26 cellular contexts compared by ENCODE assay signal in the genomic region with DNA sequence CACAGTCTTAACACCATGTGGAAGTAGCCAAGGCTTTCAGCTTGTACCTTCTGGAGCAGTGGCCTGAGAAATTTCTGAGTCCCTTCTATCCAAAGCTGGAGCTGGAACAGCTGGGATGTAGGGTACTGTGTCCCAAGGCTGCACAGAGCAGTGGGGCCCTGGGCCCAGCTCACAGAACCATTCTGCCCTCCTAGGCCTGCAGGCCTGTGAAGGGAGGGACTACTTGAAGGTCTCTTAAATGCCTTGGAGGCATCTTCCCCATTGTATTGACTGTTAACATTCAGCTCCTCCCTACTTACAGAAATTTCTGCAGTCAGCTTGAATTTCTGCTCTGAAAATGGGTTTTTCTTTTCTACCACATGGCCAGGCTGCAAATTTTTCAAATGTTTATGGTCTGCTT.
DNase-seq lines count a peak whose midpoint lies in the region; ATAC-seq, FAIRE-seq and TF ChIP-seq lines count a peak whose summit lies in the region.
"Had no signal": no experiment of that assay in that cellular context is flagged by ENCODE, and none has a peak within 500 bp of the region (broad histone marks: within the 10 kb centered on the region; RNA-seq: fewer than 3 reads in every experiment).

No MANE protein-coding gene starts in this region.

- ATAC-seq in K562 (no peak), GM18861 (IDR thresholded peaks at IDR 0.05; ENCODE audit: unreplicated experiment) (no peak), HG02870 (IDR thresholded peaks at IDR 0.05; ENCODE audit: unreplicated experiment) (no peak), lower lobe of right lung (no peak)
- ATAC-seq: GM12878 had no signal

- no peak overlapping the region for H3K4me2 ChIP-seq in K562 (ENCODE audit: insufficient read depth, low read length)
- H3K4me2 ChIP-seq in mesendoderm (ENCODE audit: low read length), result no peak overlapping the region
- H3K4me2 ChIP-seq: BLaER1 had no signal

- TF ChIP-seq EP300 in K562 (IDR thresholded peaks at IDR 0.05; ENCODE audit: low read length), result no peak

- H3K9me3 ChIP-seq in K562 (replicated peaks; ENCODE audit: control insufficient read depth, insufficient read depth, low read depth, low read length) (no peaks in the 10 kb centered on the region), lower lobe of right lung (peaks cover 6% of the 10 kb centered on the region)
- H3K9me3 ChIP-seq: BE2C had no signal

- H4K8ac ChIP-seq in mesendoderm (ENCODE audit: low read depth, low read length), result no peak overlapping the region

- no peak overlapping the region for H2AFZ ChIP-seq in K562 (ENCODE audit: low read depth, low read length)

- H2BK5ac ChIP-seq in mesendoderm (ENCODE audit: low read length), result no peak overlapping the region

- no peak for DNase-seq in K562 (ENCODE audit: extremely low read depth in 1 of 4, low spot score in 3 of 4)
- DNase-seq in mesendoderm, result peak; percentile 15
- DNase-seq in lower lobe of right lung, result no peak
- DNase-seq: 8988T; ACHN; BE2C; C1 segment of cervical spinal cord; CD4-positive, alpha-beta memory T cell; CD4-positive, CD25-positive, alpha-beta regulatory T cell; CD8-positive, alpha-beta memory T cell; COR-L47; DMS 273 treated with DMSO at 0.1 percent for 48 hours; DMS153; DMS53; DMS79; DND-41; EL; GDM1 had no signal

- no peaks in the 10 kb centered on the region for H3K79me1 ChIP-seq in mesendoderm (ENCODE audit: low read length)

- H4K20me1 ChIP-seq in K562 (replicated peaks; ENCODE audit: control insufficient read depth, insufficient read depth, low read length), result no peaks in the 10 kb centered on the region
- H4K20me1 ChIP-seq: BLaER1 had no signal

- POLR2A ChIA-PET in K562 (lab: Yijun Ruan, JAX), result no interaction called here

- H3K36me3 ChIP-seq in K562 (ENCODE audit: control insufficient read depth, insufficient read depth, low read length), result no peaks in the 10 kb centered on the region
- H3K36me3 ChIP-seq in mesendoderm (ENCODE audit: control insufficient read depth, insufficient read depth, low read length), result no peaks in the 10 kb centered on the region
- H3K36me3 ChIP-seq in lower lobe of right lung, result no peaks in the 10 kb centered on the region
- H3K36me3 ChIP-seq: BE2C, BLaER1 had no signal

- H3K9me1 ChIP-seq in K562 (ENCODE audit: control insufficient read depth, insufficient read depth, low read length), result no peaks in the 10 kb centered on the region

- intact Hi-C loops in K562 (cut with micrococcal nuclease) (no loop called here), lower lobe of right lung (cut with DNase I) (no loop called here)

- no peak overlapping the region for H2BK120ac ChIP-seq in mesendoderm (ENCODE audit: low read depth, low read length)

- no peak for FAIRE-seq in K562 (lab: Jason Lieb, UNC)
- FAIRE-seq: A204.1, GM12878, GM12892, GM18507, GM19239 had no signal

- H3K9ac ChIP-seq in K562 (ENCODE audit: insufficient read depth in 1 of 2, low read depth in 2 of 2, low read length in 2 of 2) (no peak overlapping the region), mesendoderm (ENCODE audit: low read length) (no peak overlapping the region)
- H3K9ac ChIP-seq: BLaER1 had no signal

- H3K79me2 ChIP-seq in K562 (ENCODE audit: control insufficient read depth, insufficient read depth, low read length) (no peaks in the 10 kb centered on the region), mesendoderm (ENCODE audit: control insufficient read depth, insufficient read depth, low read length) (no peaks in the 10 kb centered on the region)

- no TSS peak for BruUV-seq in K562 (replicated peaks; lab: Mats Ljungman, UMichigan)

- H3K4me3 ChIP-seq in K562 (no peak overlapping the region), mesendoderm (ENCODE audit: low read length) (no peak overlapping the region), lower lobe of right lung (no peak overlapping the region)
- H3K4me3 ChIP-seq: BLaER1, GM12878 had no signal

- TF ChIP-seq RAD21 in K562 (CRISPR knock-in tag; conservative IDR thresholded peaks at IDR 0.05 in 1 of 2, IDR thresholded peaks at IDR 0.05 in 1 of 2), result no peak

- no peak overlapping the region for H2AK5ac ChIP-seq in mesendoderm (ENCODE audit: low read length)

- H2BK15ac ChIP-seq in mesendoderm (replicated peaks; ENCODE audit: low read depth), result no peak overlapping the region

- H3K27ac ChIP-seq in K562 (ENCODE audit: extremely low read depth, low read depth, low read length) (no peak overlapping the region), mesendoderm (ENCODE audit: low read depth, low read length) (no peak overlapping the region), lower lobe of right lung (no peak overlapping the region)
- H3K27ac ChIP-seq: BLaER1 had no signal

- no peak for TF ChIP-seq POLR2A in K562 (conservative IDR thresholded peaks at IDR 0.05)

- H3K23ac ChIP-seq in mesendoderm (ENCODE audit: low read length), result no peak overlapping the region

- in situ Hi-C loops in K562 (cut with MboI), result no loop called here

- H4K5ac ChIP-seq in mesendoderm (ENCODE audit: low read length), result no peak overlapping the region

- H3K18ac ChIP-seq in mesendoderm (ENCODE audit: low read length), result no peak overlapping the region

- no peak overlapping the region for H3K56ac ChIP-seq in mesendoderm (ENCODE audit: low read length)

- H3K4me1 ChIP-seq in K562 (replicated peaks in 1 of 2; ENCODE audit: control insufficient read depth in 2 of 2, insufficient read depth in 2 of 2, low read length in 2 of 2), result no peaks in the 10 kb centered on the region
- no peaks in the 10 kb centered on the region for H3K4me1 ChIP-seq in mesendoderm (ENCODE audit: control insufficient read depth, low read depth, low read length)
- no peaks in the 10 kb centered on the region for H3K4me1 ChIP-seq in lower lobe of right lung
- H3K4me1 ChIP-seq: BE2C had no signal

- no peak overlapping the region for H3K4ac ChIP-seq in mesendoderm (ENCODE audit: low read depth, low read length)

- H3K27me3 ChIP-seq in K562 (ENCODE audit: control insufficient read depth in 2 of 2, insufficient read depth in 2 of 2, low read length in 2 of 2) (no peaks in the 10 kb centered on the region), mesendoderm (ENCODE audit: insufficient read depth, low read length, poor library complexity) (no peaks in the 10 kb centered on the region), lower lobe of right lung (ENCODE audit: low read depth) (no peaks in the 10 kb centered on the region)
- H3K27me3 ChIP-seq: BE2C, BLaER1 had no signal

- CTCF ChIA-PET in K562 (lab: Yijun Ruan, JAX; ENCODE audit: low intra/inter-chr PET ratio), result no interaction called here

- TF ChIP-seq CTCF in K562 (IDR thresholded peaks at IDR 0.05 in 2 of 3, conservative IDR thresholded peaks at IDR 0.05 in 1 of 3; ENCODE audit: insufficient read depth in 2 of 3, low read depth in 1 of 3, low read length in 3 of 3) (no peak), lower lobe of right lung (IDR thresholded peaks at IDR 0.05) (no peak)

TF ChIP-seq in K562, 482 proteins besides CTCF, POLR2A, EP300 and RAD21:
- TF ChIP-seq KDM2B (CRISPR knock-in tag; IDR thresholded peaks at IDR 0.05) (no peak), ZFP36 (IDR thresholded peaks at IDR 0.05; ENCODE audit: low read depth, low read length, partially characterized antibody) (peak; percentile 64)
